Comparison of ENCODE assay signal across 1 cellular context in the genomic region with DNA sequence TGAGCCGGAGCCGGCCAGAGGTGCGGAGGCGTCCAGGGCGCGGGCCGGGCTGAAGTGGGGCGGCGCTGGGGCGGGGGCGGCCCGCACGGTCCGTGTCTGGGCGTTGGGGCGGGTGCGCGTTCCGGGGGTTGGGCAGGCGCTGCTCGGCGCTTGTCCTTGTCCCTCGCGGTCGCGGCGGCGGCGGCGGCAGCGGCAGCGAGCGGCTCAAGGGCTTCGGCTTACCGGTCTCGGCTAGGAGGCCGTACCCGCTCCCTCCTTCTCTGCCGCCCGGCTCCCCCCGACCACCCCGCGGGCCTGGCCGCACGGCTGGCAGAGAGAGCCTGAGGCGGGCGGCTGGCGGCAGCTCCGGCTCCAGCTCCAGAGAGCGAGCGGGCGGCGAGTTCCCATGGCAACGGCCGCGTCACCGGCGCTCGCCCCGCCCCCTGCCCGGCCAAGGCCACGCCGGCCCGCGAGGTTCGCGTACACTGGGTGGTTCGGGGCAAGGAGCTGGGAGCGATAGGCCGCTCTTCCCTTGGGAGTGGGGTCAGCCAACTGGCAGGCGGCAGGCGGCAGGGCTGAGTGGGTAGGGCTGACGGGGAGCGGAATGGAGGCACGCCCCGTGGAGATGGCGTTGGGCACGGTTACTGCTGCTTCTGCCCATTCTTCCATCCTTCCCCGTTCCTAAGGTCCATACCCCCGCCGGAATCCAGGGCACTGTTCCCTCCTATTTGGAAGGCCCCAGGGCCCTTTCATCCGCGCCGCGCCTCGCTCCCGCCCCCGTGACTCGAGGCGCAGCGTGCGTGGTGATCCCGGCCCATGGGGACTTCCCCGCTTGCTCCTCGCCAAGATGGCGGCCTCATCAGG.
TF ChIP-seq lines count a peak whose summit lies in the region.

A gene with protein sequence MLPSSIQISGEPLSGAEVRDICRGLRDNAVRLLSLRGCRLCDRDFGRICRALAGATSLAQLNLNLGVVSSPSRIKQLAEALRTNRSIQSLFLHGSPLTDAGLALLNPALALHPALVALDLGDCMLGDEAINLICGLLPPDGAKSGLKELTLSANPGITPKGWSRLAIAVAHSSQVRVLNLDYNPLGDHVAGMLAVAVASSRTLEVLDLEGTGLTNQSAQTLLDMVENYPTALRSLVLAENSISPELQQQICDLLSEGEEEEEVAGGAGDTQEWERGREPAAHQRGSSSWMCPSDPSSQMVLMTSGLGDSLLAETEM (minus strand): TSS at position 363 of the 843 bp plus-strand sequence. CDS start 561 bp downstream, outside the sequence.

TF ChIP-seq in HepG2, 621 proteins besides CTCF, POLR2A, EP300 and RAD21 (continued from another document and continues in another):
- TF ChIP-seq, protein P1, sequence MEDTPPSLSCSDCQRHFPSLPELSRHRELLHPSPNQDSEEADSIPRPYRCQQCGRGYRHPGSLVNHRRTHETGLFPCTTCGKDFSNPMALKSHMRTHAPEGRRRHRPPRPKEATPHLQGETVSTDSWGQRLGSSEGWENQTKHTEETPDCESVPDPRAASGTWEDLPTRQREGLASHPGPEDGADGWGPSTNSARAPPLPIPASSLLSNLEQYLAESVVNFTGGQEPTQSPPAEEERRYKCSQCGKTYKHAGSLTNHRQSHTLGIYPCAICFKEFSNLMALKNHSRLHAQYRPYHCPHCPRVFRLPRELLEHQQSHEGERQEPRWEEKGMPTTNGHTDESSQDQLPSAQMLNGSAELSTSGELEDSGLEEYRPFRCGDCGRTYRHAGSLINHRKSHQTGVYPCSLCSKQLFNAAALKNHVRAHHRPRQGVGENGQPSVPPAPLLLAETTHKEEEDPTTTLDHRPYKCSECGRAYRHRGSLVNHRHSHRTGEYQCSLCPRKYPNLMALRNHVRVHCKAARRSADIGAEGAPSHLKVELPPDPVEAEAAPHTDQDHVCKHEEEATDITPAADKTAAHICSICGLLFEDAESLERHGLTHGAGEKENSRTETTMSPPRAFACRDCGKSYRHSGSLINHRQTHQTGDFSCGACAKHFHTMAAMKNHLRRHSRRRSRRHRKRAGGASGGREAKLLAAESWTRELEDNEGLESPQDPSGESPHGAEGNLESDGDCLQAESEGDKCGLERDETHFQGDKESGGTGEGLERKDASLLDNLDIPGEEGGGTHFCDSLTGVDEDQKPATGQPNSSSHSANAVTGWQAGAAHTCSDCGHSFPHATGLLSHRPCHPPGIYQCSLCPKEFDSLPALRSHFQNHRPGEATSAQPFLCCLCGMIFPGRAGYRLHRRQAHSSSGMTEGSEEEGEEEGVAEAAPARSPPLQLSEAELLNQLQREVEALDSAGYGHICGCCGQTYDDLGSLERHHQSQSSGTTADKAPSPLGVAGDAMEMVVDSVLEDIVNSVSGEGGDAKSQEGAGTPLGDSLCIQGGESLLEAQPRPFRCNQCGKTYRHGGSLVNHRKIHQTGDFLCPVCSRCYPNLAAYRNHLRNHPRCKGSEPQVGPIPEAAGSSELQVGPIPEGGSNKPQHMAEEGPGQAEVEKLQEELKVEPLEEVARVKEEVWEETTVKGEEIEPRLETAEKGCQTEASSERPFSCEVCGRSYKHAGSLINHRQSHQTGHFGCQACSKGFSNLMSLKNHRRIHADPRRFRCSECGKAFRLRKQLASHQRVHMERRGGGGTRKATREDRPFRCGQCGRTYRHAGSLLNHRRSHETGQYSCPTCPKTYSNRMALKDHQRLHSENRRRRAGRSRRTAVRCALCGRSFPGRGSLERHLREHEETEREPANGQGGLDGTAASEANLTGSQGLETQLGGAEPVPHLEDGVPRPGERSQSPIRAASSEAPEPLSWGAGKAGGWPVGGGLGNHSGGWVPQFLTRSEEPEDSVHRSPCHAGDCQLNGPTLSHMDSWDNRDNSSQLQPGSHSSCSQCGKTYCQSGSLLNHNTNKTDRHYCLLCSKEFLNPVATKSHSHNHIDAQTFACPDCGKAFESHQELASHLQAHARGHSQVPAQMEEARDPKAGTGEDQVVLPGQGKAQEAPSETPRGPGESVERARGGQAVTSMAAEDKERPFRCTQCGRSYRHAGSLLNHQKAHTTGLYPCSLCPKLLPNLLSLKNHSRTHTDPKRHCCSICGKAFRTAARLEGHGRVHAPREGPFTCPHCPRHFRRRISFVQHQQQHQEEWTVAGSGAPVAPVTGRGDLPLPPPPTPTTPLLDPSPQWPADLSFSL (CRISPR knock-in tag; IDR thresholded peaks at IDR 0.05), result no peak
- TF ChIP-seq KDM1A (CRISPR knock-in tag; IDR thresholded peaks at IDR 0.05) (no peak), ZNF841 (CRISPR knock-in tag; IDR thresholded peaks at IDR 0.05; ENCODE audit: borderline replicate concordance) (no peak), CENPT (CRISPR knock-in tag; IDR thresholded peaks at IDR 0.05; ENCODE audit: low read depth) (peak; percentile 84), ESRRA (CRISPR knock-in tag; IDR thresholded peaks at IDR 0.05; ENCODE audit: low read depth) (no peak), NFKB2 (CRISPR knock-in tag; IDR thresholded peaks at IDR 0.05; ENCODE audit: borderline replicate concordance) (peak; percentile 45; the same call in 1 of the 2 replicates), JDP2 (CRISPR knock-in tag; IDR thresholded peaks at IDR 0.05; ENCODE audit: borderline replicate concordance) (no peak), FIP1L1 (IDR thresholded peaks at IDR 0.05; ENCODE audit: borderline replicate concordance, insufficient read depth, low read depth, low read length) (no peak), ZNF274 (CRISPR knock-in tag; IDR thresholded peaks at IDR 0.05) (peak; percentile 79; the same call in 1 of the 2 replicates), CC2D1A (CRISPR knock-in tag; IDR thresholded peaks at IDR 0.05) (no peak), ZNF570 (CRISPR knock-in tag; IDR thresholded peaks at IDR 0.05; ENCODE audit: borderline replicate concordance) (no peak), ZNF562 (CRISPR knock-in tag; IDR thresholded peaks at IDR 0.05; ENCODE audit: borderline replicate concordance) (no peak), NFIC (IDR thresholded peaks at IDR 0.05; ENCODE audit: low read length) (no peak), HIVEP1 (CRISPR knock-in tag; IDR thresholded peaks at IDR 0.05) (peak; percentile 54; the same call in 1 of the 2 replicates), ZNF264 (CRISPR knock-in tag; IDR thresholded peaks at IDR 0.05) (no peak), ZNF572 (CRISPR knock-in tag; IDR thresholded peaks at IDR 0.05) (0 out of 2 replicates have a peak, but pooled peaks have one; percentile 24), ZNF737 (CRISPR knock-in tag; IDR thresholded peaks at IDR 0.05; ENCODE audit: borderline replicate concordance) (no peak), RFX5 (IDR thresholded peaks at IDR 0.05; ENCODE audit: low read depth, low read length) (peak; percentile 98)
- TF ChIP-seq, protein P2, sequence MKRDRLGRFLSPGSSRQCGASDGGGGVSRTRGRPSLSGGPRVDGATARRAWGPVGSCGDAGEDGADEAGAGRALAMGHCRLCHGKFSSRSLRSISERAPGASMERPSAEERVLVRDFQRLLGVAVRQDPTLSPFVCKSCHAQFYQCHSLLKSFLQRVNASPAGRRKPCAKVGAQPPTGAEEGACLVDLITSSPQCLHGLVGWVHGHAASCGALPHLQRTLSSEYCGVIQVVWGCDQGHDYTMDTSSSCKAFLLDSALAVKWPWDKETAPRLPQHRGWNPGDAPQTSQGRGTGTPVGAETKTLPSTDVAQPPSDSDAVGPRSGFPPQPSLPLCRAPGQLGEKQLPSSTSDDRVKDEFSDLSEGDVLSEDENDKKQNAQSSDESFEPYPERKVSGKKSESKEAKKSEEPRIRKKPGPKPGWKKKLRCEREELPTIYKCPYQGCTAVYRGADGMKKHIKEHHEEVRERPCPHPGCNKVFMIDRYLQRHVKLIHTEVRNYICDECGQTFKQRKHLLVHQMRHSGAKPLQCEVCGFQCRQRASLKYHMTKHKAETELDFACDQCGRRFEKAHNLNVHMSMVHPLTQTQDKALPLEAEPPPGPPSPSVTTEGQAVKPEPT (CRISPR knock-in tag; IDR thresholded peaks at IDR 0.05; ENCODE audit: low read depth), result no peak
- TF ChIP-seq, protein P3, sequence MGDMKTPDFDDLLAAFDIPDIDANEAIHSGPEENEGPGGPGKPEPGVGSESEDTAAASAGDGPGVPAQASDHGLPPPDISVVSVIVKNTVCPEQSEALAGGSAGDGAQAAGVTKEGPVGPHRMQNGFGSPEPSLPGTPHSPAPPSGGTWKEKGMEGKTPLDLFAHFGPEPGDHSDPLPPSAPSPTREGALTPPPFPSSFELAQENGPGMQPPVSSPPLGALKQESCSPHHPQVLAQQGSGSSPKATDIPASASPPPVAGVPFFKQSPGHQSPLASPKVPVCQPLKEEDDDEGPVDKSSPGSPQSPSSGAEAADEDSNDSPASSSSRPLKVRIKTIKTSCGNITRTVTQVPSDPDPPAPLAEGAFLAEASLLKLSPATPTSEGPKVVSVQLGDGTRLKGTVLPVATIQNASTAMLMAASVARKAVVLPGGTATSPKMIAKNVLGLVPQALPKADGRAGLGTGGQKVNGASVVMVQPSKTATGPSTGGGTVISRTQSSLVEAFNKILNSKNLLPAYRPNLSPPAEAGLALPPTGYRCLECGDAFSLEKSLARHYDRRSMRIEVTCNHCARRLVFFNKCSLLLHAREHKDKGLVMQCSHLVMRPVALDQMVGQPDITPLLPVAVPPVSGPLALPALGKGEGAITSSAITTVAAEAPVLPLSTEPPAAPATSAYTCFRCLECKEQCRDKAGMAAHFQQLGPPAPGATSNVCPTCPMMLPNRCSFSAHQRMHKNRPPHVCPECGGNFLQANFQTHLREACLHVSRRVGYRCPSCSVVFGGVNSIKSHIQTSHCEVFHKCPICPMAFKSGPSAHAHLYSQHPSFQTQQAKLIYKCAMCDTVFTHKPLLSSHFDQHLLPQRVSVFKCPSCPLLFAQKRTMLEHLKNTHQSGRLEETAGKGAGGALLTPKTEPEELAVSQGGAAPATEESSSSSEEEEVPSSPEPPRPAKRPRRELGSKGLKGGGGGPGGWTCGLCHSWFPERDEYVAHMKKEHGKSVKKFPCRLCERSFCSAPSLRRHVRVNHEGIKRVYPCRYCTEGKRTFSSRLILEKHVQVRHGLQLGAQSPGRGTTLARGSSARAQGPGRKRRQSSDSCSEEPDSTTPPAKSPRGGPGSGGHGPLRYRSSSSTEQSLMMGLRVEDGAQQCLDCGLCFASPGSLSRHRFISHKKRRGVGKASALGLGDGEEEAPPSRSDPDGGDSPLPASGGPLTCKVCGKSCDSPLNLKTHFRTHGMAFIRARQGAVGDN (CRISPR knock-in tag; IDR thresholded peaks at IDR 0.05), result peak; percentile 57
- TF ChIP-seq, protein P4, sequence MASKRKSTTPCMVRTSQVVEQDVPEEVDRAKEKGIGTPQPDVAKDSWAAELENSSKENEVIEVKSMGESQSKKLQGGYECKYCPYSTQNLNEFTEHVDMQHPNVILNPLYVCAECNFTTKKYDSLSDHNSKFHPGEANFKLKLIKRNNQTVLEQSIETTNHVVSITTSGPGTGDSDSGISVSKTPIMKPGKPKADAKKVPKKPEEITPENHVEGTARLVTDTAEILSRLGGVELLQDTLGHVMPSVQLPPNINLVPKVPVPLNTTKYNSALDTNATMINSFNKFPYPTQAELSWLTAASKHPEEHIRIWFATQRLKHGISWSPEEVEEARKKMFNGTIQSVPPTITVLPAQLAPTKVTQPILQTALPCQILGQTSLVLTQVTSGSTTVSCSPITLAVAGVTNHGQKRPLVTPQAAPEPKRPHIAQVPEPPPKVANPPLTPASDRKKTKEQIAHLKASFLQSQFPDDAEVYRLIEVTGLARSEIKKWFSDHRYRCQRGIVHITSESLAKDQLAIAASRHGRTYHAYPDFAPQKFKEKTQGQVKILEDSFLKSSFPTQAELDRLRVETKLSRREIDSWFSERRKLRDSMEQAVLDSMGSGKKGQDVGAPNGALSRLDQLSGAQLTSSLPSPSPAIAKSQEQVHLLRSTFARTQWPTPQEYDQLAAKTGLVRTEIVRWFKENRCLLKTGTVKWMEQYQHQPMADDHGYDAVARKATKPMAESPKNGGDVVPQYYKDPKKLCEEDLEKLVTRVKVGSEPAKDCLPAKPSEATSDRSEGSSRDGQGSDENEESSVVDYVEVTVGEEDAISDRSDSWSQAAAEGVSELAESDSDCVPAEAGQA (IDR thresholded peaks at IDR 0.05; ENCODE audit: low read depth), result no peak
- TF ChIP-seq, protein P4 (CRISPR knock-in tag; IDR thresholded peaks at IDR 0.05; ENCODE audit: borderline replicate concordance), result no peak
- TF ChIP-seq, protein P5, sequence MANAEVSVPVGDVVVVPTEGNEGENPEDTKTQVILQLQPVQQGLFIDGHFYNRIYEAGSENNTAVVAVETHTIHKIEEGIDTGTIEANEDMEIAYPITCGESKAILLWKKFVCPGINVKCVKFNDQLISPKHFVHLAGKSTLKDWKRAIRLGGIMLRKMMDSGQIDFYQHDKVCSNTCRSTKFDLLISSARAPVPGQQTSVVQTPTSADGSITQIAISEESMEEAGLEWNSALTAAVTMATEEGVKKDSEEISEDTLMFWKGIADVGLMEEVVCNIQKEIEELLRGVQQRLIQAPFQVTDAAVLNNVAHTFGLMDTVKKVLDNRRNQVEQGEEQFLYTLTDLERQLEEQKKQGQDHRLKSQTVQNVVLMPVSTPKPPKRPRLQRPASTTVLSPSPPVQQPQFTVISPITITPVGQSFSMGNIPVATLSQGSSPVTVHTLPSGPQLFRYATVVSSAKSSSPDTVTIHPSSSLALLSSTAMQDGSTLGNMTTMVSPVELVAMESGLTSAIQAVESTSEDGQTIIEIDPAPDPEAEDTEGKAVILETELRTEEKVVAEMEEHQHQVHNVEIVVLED (CRISPR knock-in tag; IDR thresholded peaks at IDR 0.05; ENCODE audit: borderline replicate concordance), result peak; percentile 24; the same call in 1 of the 2 replicates
